ENCODE assay signal across 7 cellular contexts in the genomic region with DNA sequence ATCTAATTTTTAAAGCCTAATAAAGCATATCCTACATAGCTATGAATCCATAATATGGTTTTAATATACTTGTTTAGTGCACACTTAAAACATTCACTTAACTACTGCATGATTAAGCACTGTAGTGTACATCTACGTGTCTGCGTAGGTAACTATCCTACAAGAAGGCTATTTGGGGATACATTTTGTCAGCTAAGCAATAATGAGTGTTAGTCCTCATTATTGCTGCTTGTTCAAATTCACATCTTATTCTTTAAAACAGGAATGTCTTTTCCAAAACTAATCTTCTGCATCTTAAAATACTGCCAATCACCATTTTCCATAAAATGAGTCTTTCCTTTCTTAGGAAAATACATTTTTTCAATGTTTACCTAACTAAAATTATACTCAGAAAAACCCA. TPM values are rescaled to one million over a fixed set of nuclear protein-coding genes. Genes with fewer than 3 reads are reported as not detected.
"Had no signal": no experiment of that assay in that cellular context is flagged by ENCODE, and none has a peak within 500 bp of the region (broad histone marks: within the 10 kb centered on the region; RNA-seq: fewer than 3 reads in every experiment).

No MANE protein-coding gene starts in this region.

- H3K4me3 ChIP-seq: GM23338 had no signal

- H3K27ac ChIP-seq: HL-60 had no signal

- H3K4me2 ChIP-seq: GM23338 had no signal

- DNase-seq: H9, HCEC 1CT, KG1 had no signal

- ATAC-seq: GM23338 had no signal

- FAIRE-seq: H1, H54 had no signal

- H2AFZ ChIP-seq: GM23338 had no signal

RNA-seq across cellular contexts. Expression of a gene that starts 38.6 kb away (rescaled TPM):
- total RNA-seq: GM23338, H1, H9 had no signal
- polyA plus RNA-seq: GM23338, H1 had no signal
